ENCODE assay signal across 11 cellular contexts in genomic region chr12:67388331-67389163, GRCh38.
A peak's percentile ranks its signal among the peaks of the same experiment; 100 is the strongest.
DNase-seq lines count a peak whose midpoint lies in the region; ATAC-seq and TF ChIP-seq lines count a peak whose summit lies in the region.
"Had no signal": no experiment of that assay in that cellular context is flagged by ENCODE, and none has a peak within 500 bp of the region (broad histone marks: within the 10 kb centered on the region; RNA-seq: fewer than 3 reads in every experiment).

No MANE protein-coding gene starts in this region.

- H3K36me3 ChIP-seq in liver (ENCODE audit: control insufficient read depth in 4 of 4, insufficient read depth in 3 of 4, low read depth in 1 of 4, low read length in 3 of 4) (no peaks in the 10 kb centered on the region), body of pancreas (replicated peaks in 1 of 2; ENCODE audit: insufficient read depth in 1 of 2, low read depth in 2 of 2) (no peaks in the 10 kb centered on the region)

- peak; percentile 29 for DNase-seq in COLO668 (lab: John Stamatoyannopoulos, UW; ENCODE audit: unreplicated experiment)
- no peak for DNase-seq in HFFc6
- peak; percentile 16 for DNase-seq in SW480 (ENCODE audit: low spot score)
- DNase-seq in CD1c-positive myeloid dendritic cell (ENCODE audit: extremely low spot score), result no peak
- DNase-seq in body of pancreas, result no peak
- DNase-seq in hepatic stellate cell (ENCODE audit: low spot score), result no peak
- DNase-seq: activated T-cell treated with anti-CD3 and anti-CD28 coated beads, Interleukin-2, amount 50 U/mL, for 48 hours; NCI-H1092; stimulated activated CD4-positive, alpha-beta T cell treated with anti-CD3 and anti-CD28 coated beads, Interleukin-12 subunit alpha, Interleukin-12 subunit beta, amount 100 ng/mL, for 4 hours had no signal

- H3K4me3 Mint-ChIP-seq in HFFc6, result no peak overlapping the region

- no peak overlapping the region for H3K4me3 ChIP-seq in liver (ENCODE audit: low read depth in 1 of 3, low read length in 3 of 3)
- no peak overlapping the region for H3K4me3 ChIP-seq in body of pancreas

- H3K27ac ChIP-seq in liver (ENCODE audit: low read depth in 1 of 2, low read length in 2 of 2) (no peak overlapping the region), body of pancreas (no peak overlapping the region)

- H3K27me3 ChIP-seq in liver (ENCODE audit: control insufficient read depth in 4 of 4, insufficient read depth in 4 of 4, low read length in 3 of 4), result no peaks in the 10 kb centered on the region
- H3K27me3 ChIP-seq in body of pancreas, result no peaks in the 10 kb centered on the region

- H3K27me3 Mint-ChIP-seq in HFFc6 (ENCODE audit: insufficient read depth), result peaks cover 2% of the 10 kb centered on the region

- 55% methylated on average over 4 of the region's 4 CpGs for WGBS in liver
- 47 to 52% methylated on average over 4 of the region's 4 CpGs for WGBS in body of pancreas, 2 donors

- TF ChIP-seq RAD21 in liver (IDR thresholded peaks at IDR 0.05), result no peak

- no peaks in the 10 kb centered on the region for H3K36me3 Mint-ChIP-seq in HFFc6 (ENCODE audit: low read depth)

- H3K9me3 Mint-ChIP-seq in HFFc6, result no peaks in the 10 kb centered on the region

- ATAC-seq in GM21526 (IDR thresholded peaks at IDR 0.05; ENCODE audit: low FRiP score, unreplicated experiment) (no peak), body of pancreas (no peak)

- no peak overlapping the region for H3K9ac ChIP-seq in liver (ENCODE audit: low read depth in 1 of 2, low read length in 2 of 2)

- TF ChIP-seq POLR2A in body of pancreas (IDR thresholded peaks at IDR 0.05), result no peak

- H3K9me3 ChIP-seq in liver (ENCODE audit: control insufficient read depth in 4 of 4, low read length in 3 of 4) (no peaks in the 10 kb centered on the region), body of pancreas (no peaks in the 10 kb centered on the region)

- intact Hi-C loops in body of pancreas (cut with DNase I), result no loop called here

- H3K4me1 ChIP-seq in liver (ENCODE audit: control insufficient read depth in 4 of 4, insufficient read depth in 4 of 4, low read length in 3 of 4) (no peaks in the 10 kb centered on the region), body of pancreas (no peaks in the 10 kb centered on the region)

- TF ChIP-seq CTCF in HFFc6 (IDR thresholded peaks at IDR 0.05) (peak; percentile 57), liver (IDR thresholded peaks at IDR 0.05; ENCODE audit: low read depth, low read length, missing input control) (peak; percentile 16), body of pancreas (IDR thresholded peaks at IDR 0.05) (peak in 3 of 7 experiments; percentile 4 to 31 (median 15))

- no peaks in the 10 kb centered on the region for H3K4me1 Mint-ChIP-seq in HFFc6 (ENCODE audit: low read depth)

- no peak overlapping the region for H3K27ac Mint-ChIP-seq in HFFc6

TF ChIP-seq in liver, 16 proteins besides CTCF, POLR2A, EP300 and RAD21:
- TF ChIP-seq FOXA2 (IDR thresholded peaks at IDR 0.05) (no peak), MAX (IDR thresholded peaks at IDR 0.05) (no peak), YY1 (IDR thresholded peaks at IDR 0.05) (no peak), JUND (IDR thresholded peaks at IDR 0.05) (no peak), GABPA (IDR thresholded peaks at IDR 0.05 in 1 of 2, conservative IDR thresholded peaks at IDR 0.05 in 1 of 2) (no peak), NR2F2 (IDR thresholded peaks at IDR 0.05) (no peak), ATF3 (IDR thresholded peaks at IDR 0.05) (no peak), HNF4A (conservative IDR thresholded peaks at IDR 0.05) (no peak), RXRA (IDR thresholded peaks at IDR 0.05) (no peak), FOXA1 (IDR thresholded peaks at IDR 0.05) (no peak), ZBTB33 (IDR thresholded peaks at IDR 0.05) (no peak), TAF1 (conservative IDR thresholded peaks at IDR 0.05) (no peak), HNF4G (IDR thresholded peaks at IDR 0.05) (no peak), EGR1 (IDR thresholded peaks at IDR 0.05; ENCODE audit: low read depth in 2 of 2) (no peak)

Comparison
In these comparisons a context has a peak if more than half of its experiments do, and no peak if none do; other contexts are left out.
1. DNase-seq: peak in COLO668 (single experiment) and SW480 (single experiment); none in HFFc6 (single experiment), CD1c-positive myeloid dendritic cell (single experiment), body of pancreas (0 of 4) and hepatic stellate cell (single experiment).